Comparison of ENCODE assay signal across 8 cellular contexts in genomic region chr9:127979015-127979332, GRCh38. TPM values are rescaled to one million over a fixed set of nuclear protein-coding genes. Genes with fewer than 3 reads are reported as not detected.
DNase-seq lines count a peak whose midpoint lies in the region; ATAC-seq and TF ChIP-seq lines count a peak whose summit lies in the region.

No MANE protein-coding gene starts in this region.

- H3K27ac ChIP-seq in BLaER1 = peak overlapping the region; percentile 8; the same call in 1 of the 2 replicates
- H3K27ac ChIP-seq in effector memory CD4-positive, alpha-beta T cell (ENCODE audit: insufficient read depth, low read length, poor library complexity, severe bottlenecking) = peak overlapping the region; percentile 90

- no peak overlapping the region for H3K27ac Mint-ChIP-seq in nephron progenitor cell

- H3K4me1 ChIP-seq in BLaER1 (peaks cover 88% of the 10 kb centered on the region), NT2/D1 (ENCODE audit: insufficient read depth, insufficient read length) (peaks cover 38% of the 10 kb centered on the region)
- H3K4me1 ChIP-seq in effector memory CD4-positive, alpha-beta T cell (ENCODE audit: control insufficient read depth, insufficient read depth, low read length, poor library complexity, severe bottlenecking) = peaks cover 51% of the 10 kb centered on the region

- H3K4me3 ChIP-seq in BLaER1 (peak overlapping the region; percentile 93), NT2/D1 (ENCODE audit: insufficient read length, low read depth) (peak overlapping the region; percentile 75)
- H3K4me3 ChIP-seq in effector memory CD4-positive, alpha-beta T cell (ENCODE audit: insufficient read depth, low read depth, low read length, poor library complexity, severe bottlenecking) = peak overlapping the region; percentile 87

- H3K9ac ChIP-seq in BLaER1 (peak overlapping the region; percentile 80), NT2/D1 (ENCODE audit: insufficient read length, low read depth) (peak overlapping the region; percentile 93)

- H3K9me3 ChIP-seq in BLaER1 (no peaks in the 10 kb centered on the region), NT2/D1 (ENCODE audit: insufficient read depth, low read length) (no peaks in the 10 kb centered on the region)
- no peaks in the 10 kb centered on the region for H3K9me3 ChIP-seq in effector memory CD4-positive, alpha-beta T cell (ENCODE audit: control insufficient read depth, low read length)

- DNase-seq in NT2/D1 (ENCODE audit: low read depth, low spot score) = no peak
- no peak for DNase-seq in effector memory CD4-positive, alpha-beta T cell
- no peak for DNase-seq in nephron progenitor cell
- no peak for DNase-seq in EL
- no peak for DNase-seq in cortex of kidney (lab: John Stamatoyannopoulos, UW)
- DNase-seq in SK-N-DZ (ENCODE audit: low spot score) = no peak

- H4K20me1 ChIP-seq in BLaER1 = peaks cover 66% of the 10 kb centered on the region

- H3K4me1 Mint-ChIP-seq in nephron progenitor cell = peaks cover 85% of the 10 kb centered on the region

- H3K27me3 Mint-ChIP-seq in nephron progenitor cell (ENCODE audit: low read depth, poor library complexity) = no peaks in the 10 kb centered on the region

- no peaks in the 10 kb centered on the region for H3K36me3 Mint-ChIP-seq in nephron progenitor cell (ENCODE audit: low read depth)

- ATAC-seq in HG02852 (IDR thresholded peaks at IDR 0.05; ENCODE audit: unreplicated experiment) = no peak

- no peaks in the 10 kb centered on the region for H3K36me3 ChIP-seq in BLaER1
- peaks cover 23% of the 10 kb centered on the region for H3K36me3 ChIP-seq in NT2/D1 (ENCODE audit: insufficient read depth, insufficient read length, low read length)
- peaks cover 3% of the 10 kb centered on the region for H3K36me3 ChIP-seq in effector memory CD4-positive, alpha-beta T cell (ENCODE audit: control insufficient read depth, insufficient read depth, low read length)

- no peak for TF ChIP-seq CTCF in nephron progenitor cell (IDR thresholded peaks at IDR 0.05)

- H3K9me3 Mint-ChIP-seq in nephron progenitor cell = no peaks in the 10 kb centered on the region

- peak overlapping the region; percentile 95 for H3K4me3 Mint-ChIP-seq in nephron progenitor cell

- H3K4me2 ChIP-seq in BLaER1 = peak overlapping the region; percentile 99

- H3K27me3 ChIP-seq in BLaER1 (no peaks in the 10 kb centered on the region; the same call in 1 of the 2 replicates), NT2/D1 (ENCODE audit: insufficient read depth, insufficient read length) (no peaks in the 10 kb centered on the region)
- no peaks in the 10 kb centered on the region for H3K27me3 ChIP-seq in effector memory CD4-positive, alpha-beta T cell (replicated peaks; ENCODE audit: control insufficient read depth, insufficient read depth, low read length, poor library complexity, severe bottlenecking)

RNA-seq across cellular contexts. Expression of gene EEIG1, which starts 1.8 kb away (rescaled TPM):
- polyA plus RNA-seq in SK-N-DZ (2014; cell fraction: cytosol; rRNA removed) = 2.7 and 3.0 TPM in 2 replicates
- 6.9 and 11.3 TPM in 2 replicates for polyA plus RNA-seq in SK-N-DZ (2014; cell fraction: nucleus; rRNA removed)

RNA-seq across cellular contexts. Expression of gene DPM2, which starts 41.3 kb away (rescaled TPM):
- polyA plus RNA-seq in SK-N-DZ (2014; cell fraction: cytosol; rRNA removed) = 52.5 and 55.6 TPM in 2 replicates
- 46.6 and 51.6 TPM in 2 replicates for polyA plus RNA-seq in SK-N-DZ (2014; cell fraction: nucleus; rRNA removed)

RNA-seq across cellular contexts. Expression of gene PIP5KL1, which starts 48.4 kb away (rescaled TPM):
- polyA plus RNA-seq in SK-N-DZ (2014; cell fraction: cytosol; rRNA removed) = 2.1 and 3.6 TPM in 2 replicates
- 18.2 and 18.8 TPM in 2 replicates for polyA plus RNA-seq in SK-N-DZ (2014; cell fraction: nucleus; rRNA removed)
